24 cellular contexts compared by ENCODE assay signal in genomic region chr6:63514488-63515173, GRCh38. TPM values are rescaled to one million over a fixed set of nuclear protein-coding genes. Genes with fewer than 3 reads are reported as not detected.
DNase-seq lines count a peak whose midpoint lies in the region; ATAC-seq and TF ChIP-seq lines count a peak whose summit lies in the region.
"Had no signal": no experiment of that assay in that cellular context is flagged by ENCODE, and none has a peak within 500 bp of the region (broad histone marks: within the 10 kb centered on the region; RNA-seq: fewer than 3 reads in every experiment).

No MANE protein-coding gene starts in this region.

- WGBS in prostate gland, result 91% methylated on average over 4 of the region's 4 CpGs

- H3K4me1 Mint-ChIP-seq in Caco-2 (ENCODE audit: low read depth, unreplicated experiment), result peaks cover 18% of the 10 kb centered on the region
- no peaks in the 10 kb centered on the region for H3K4me1 Mint-ChIP-seq in neural progenitor cell
- no peaks in the 10 kb centered on the region for H3K4me1 Mint-ChIP-seq in CD4-positive, alpha-beta T cell (ENCODE audit: low read depth)

- H3K27ac ChIP-seq in HEK293 (ENCODE audit: extremely low read depth, low read depth, low read length) (no peak overlapping the region), left lung (no peak overlapping the region), neural progenitor cell (no peak overlapping the region), prostate gland (no peak overlapping the region)
- no peak overlapping the region for H3K27ac ChIP-seq in CD4-positive, alpha-beta T cell (ENCODE audit: low read depth, low read length)
- H3K27ac ChIP-seq: BLaER1, KMS-11, RWPE1, SK-N-MC had no signal

- intact Hi-C loops in Caco-2 (cut with micrococcal nuclease; ENCODE audit: unreplicated experiment) (loop anchor here (5.0 kb wide), 1 partner anchor 162 kb away; no protein-coding TSS in a partner anchor), left lung (cut with DNase I) (no loop called here), prostate gland (cut with DNase I) (loop anchor here (10.0 kb wide), 1 partner anchor 50 kb away; no protein-coding TSS in a partner anchor)
- intact Hi-C loops in CD4-positive, alpha-beta T cell (cut with DNase I, micrococcal nuclease), result no loop called here

- H3K36me3 Mint-ChIP-seq in Caco-2 (ENCODE audit: insufficient read depth, unreplicated experiment), result no peaks in the 10 kb centered on the region
- no peaks in the 10 kb centered on the region for H3K36me3 Mint-ChIP-seq in neural progenitor cell
- H3K36me3 Mint-ChIP-seq in CD4-positive, alpha-beta T cell (ENCODE audit: low read depth), result no peaks in the 10 kb centered on the region
- H3K36me3 Mint-ChIP-seq: CD4-positive, CD25-positive, alpha-beta regulatory T cell had no signal

- no TSS peak for BruUV-seq in Caco-2 (replicated peaks; lab: Mats Ljungman, UMichigan)

- H3K27ac Mint-ChIP-seq in Caco-2 (ENCODE audit: unreplicated experiment), result peak overlapping the region; percentile 41
- H3K27ac Mint-ChIP-seq in neural progenitor cell, result peak overlapping the region; percentile 33
- no peak overlapping the region for H3K27ac Mint-ChIP-seq in CD4-positive, alpha-beta T cell
- H3K27ac Mint-ChIP-seq: CD4-positive, CD25-positive, alpha-beta regulatory T cell; HFFc6; IgD-negative memory B cell had no signal

- ATAC-seq in left lung (peak; percentile 6), HG03439 (IDR thresholded peaks at IDR 0.05; ENCODE audit: unreplicated experiment) (no peak)
- ATAC-seq in CD4-positive, alpha-beta T cell (ENCODE audit: poor library complexity), result no peak
- ATAC-seq: Panc1 had no signal

- POLR2A ChIA-PET in Caco-2 (lab: Charles Lee) (no interaction called here), HEK293 (lab: Yijun Ruan, JAX) (no interaction called here)
- POLR2A ChIA-PET in CD4-positive, alpha-beta T cell (lab: Charles Lee), result no interaction called here

- CTCF ChIA-PET in Caco-2 (lab: Charles Lee), result no interaction called here
- CTCF ChIA-PET in HEK293 (lab: Yijun Ruan, JAX), result no interaction called here
- CTCF ChIA-PET in CD4-positive, alpha-beta T cell (lab: Charles Lee), result no interaction called here

- H3K79me2 ChIP-seq in neural progenitor cell (ENCODE audit: low read depth), result no peaks in the 10 kb centered on the region

- H3K27me3 Mint-ChIP-seq in Caco-2 (ENCODE audit: insufficient read depth, unreplicated experiment) (no peaks in the 10 kb centered on the region), neural progenitor cell (ENCODE audit: insufficient read depth, low read depth) (no peaks in the 10 kb centered on the region)
- H3K27me3 Mint-ChIP-seq in CD4-positive, alpha-beta T cell, result peaks cover 3% of the 10 kb centered on the region
- H3K27me3 Mint-ChIP-seq: CD4-positive, CD25-positive, alpha-beta regulatory T cell; IgD-negative memory B cell had no signal

- TF ChIP-seq CTCF in Caco-2 (IDR thresholded peaks at IDR 0.05; ENCODE audit: insufficient read depth in 1 of 2, low read depth in 1 of 2, low read length in 1 of 2, severe bottlenecking in 1 of 2, unreplicated experiment in 1 of 2) (no peak), HEK293 (tag by site-specific recombination; IDR thresholded peaks at IDR 0.05) (no peak), left lung (IDR thresholded peaks at IDR 0.05) (no peak), neural progenitor cell (IDR thresholded peaks at IDR 0.05) (no peak), prostate gland (IDR thresholded peaks at IDR 0.05) (no peak)
- TF ChIP-seq CTCF in CD4-positive, alpha-beta T cell (IDR thresholded peaks at IDR 0.05), result no peak

- DNase-seq in Caco-2, result no peak
- no peak for DNase-seq in left lung
- no peak for DNase-seq in neural progenitor cell (ENCODE audit: low spot score)
- no peak for DNase-seq in CD4-positive, alpha-beta T cell
- no peak for DNase-seq in prostate gland (ENCODE audit: low spot score)
- DNase-seq in NCI-H526 treated with DMSO at 0.1 percent for 48 hours (lab: John Stamatoyannopoulos, UW), result no peak
- DNase-seq: CD4-positive, CD25-positive, alpha-beta regulatory T cell; DMS 273 treated with DMSO at 0.1 percent for 48 hours; DND-41; H7; HFFc6; MM.1S; NCI-H2029 treated with DMSO at 0.1 percent for 48 hours; NCI-H2227 treated with DMSO at 0.1 percent for 48 hours; NCI-H69; SHP77 had no signal

- H3K4me3 ChIP-seq in Caco-2 (ENCODE audit: low read depth, low read length) (no peak overlapping the region), HEK293 (ENCODE audit: low read depth, low read length) (no peak overlapping the region), left lung (no peak overlapping the region), neural progenitor cell (no peak overlapping the region), prostate gland (no peak overlapping the region)
- H3K4me3 ChIP-seq: BLaER1, SK-N-MC had no signal

- H3K9ac ChIP-seq in neural progenitor cell, result no peak overlapping the region
- H3K9ac ChIP-seq: BLaER1, KMS-11 had no signal

- H3F3A ChIP-seq in neural progenitor cell (ENCODE audit: low read depth), result no peaks in the 10 kb centered on the region

- H4K20me1 ChIP-seq in neural progenitor cell (ENCODE audit: low read depth), result no peaks in the 10 kb centered on the region
- H4K20me1 ChIP-seq: BLaER1 had no signal

- H3K27me3 ChIP-seq in Caco-2 (replicated peaks; ENCODE audit: control insufficient read depth, insufficient read depth, low read length), result no peaks in the 10 kb centered on the region
- no peaks in the 10 kb centered on the region for H3K27me3 ChIP-seq in left lung
- H3K27me3 ChIP-seq in neural progenitor cell, result no peaks in the 10 kb centered on the region
- H3K27me3 ChIP-seq in CD4-positive, alpha-beta T cell (ENCODE audit: control insufficient read depth, insufficient read depth, low read length), result no peaks in the 10 kb centered on the region
- H3K27me3 ChIP-seq in prostate gland (replicated peaks; ENCODE audit: insufficient read depth), result no peaks in the 10 kb centered on the region
- H3K27me3 ChIP-seq: BLaER1 had no signal

- H3K4me3 Mint-ChIP-seq in Caco-2 (ENCODE audit: unreplicated experiment) (no peak overlapping the region), neural progenitor cell (no peak overlapping the region)
- H3K4me3 Mint-ChIP-seq in CD4-positive, alpha-beta T cell, result no peak overlapping the region
- H3K4me3 Mint-ChIP-seq: CD4-positive, CD25-positive, alpha-beta regulatory T cell; HFFc6; IgD-negative memory B cell had no signal

- H3K9me3 ChIP-seq in Caco-2, result no peaks in the 10 kb centered on the region
- no peaks in the 10 kb centered on the region for H3K9me3 ChIP-seq in HEK293 (ENCODE audit: control insufficient read depth, insufficient read depth, low read depth, low read length)
- H3K9me3 ChIP-seq in left lung, result no peaks in the 10 kb centered on the region
- H3K9me3 ChIP-seq in neural progenitor cell (ENCODE audit: low read depth), result no peaks in the 10 kb centered on the region
- no peaks in the 10 kb centered on the region for H3K9me3 ChIP-seq in CD4-positive, alpha-beta T cell (ENCODE audit: control insufficient read depth, low read length)
- no peaks in the 10 kb centered on the region for H3K9me3 ChIP-seq in prostate gland
- H3K9me3 ChIP-seq: BLaER1 had no signal

- H3K9me3 Mint-ChIP-seq in Caco-2 (ENCODE audit: unreplicated experiment) (no peaks in the 10 kb centered on the region), neural progenitor cell (no peaks in the 10 kb centered on the region)
- H3K9me3 Mint-ChIP-seq in CD4-positive, alpha-beta T cell, result no peaks in the 10 kb centered on the region
- H3K9me3 Mint-ChIP-seq: HFFc6, IgD-negative memory B cell had no signal

- H3K36me3 ChIP-seq in Caco-2 (ENCODE audit: control insufficient read depth, insufficient read depth, low read length), result no peaks in the 10 kb centered on the region
- H3K36me3 ChIP-seq in HEK293 (ENCODE audit: control insufficient read depth in 2 of 2, insufficient read depth in 1 of 2, low read length in 2 of 2), result no peaks in the 10 kb centered on the region
- no peaks in the 10 kb centered on the region for H3K36me3 ChIP-seq in left lung
- H3K36me3 ChIP-seq in neural progenitor cell, result no peaks in the 10 kb centered on the region
- H3K36me3 ChIP-seq in prostate gland, result no peaks in the 10 kb centered on the region
- H3K36me3 ChIP-seq: BLaER1 had no signal

- H3K4me2 ChIP-seq in neural progenitor cell, result no peak overlapping the region
- H3K4me2 ChIP-seq: BLaER1, KMS-11 had no signal

- no peak overlapping the region for H2AFZ ChIP-seq in neural progenitor cell (replicated peaks)

- H3K4me1 ChIP-seq in Caco-2 (peaks cover 70% of the 10 kb centered on the region), HEK293 (ENCODE audit: control insufficient read depth, insufficient read depth, low read length) (peaks cover 3% of the 10 kb centered on the region; the same call in 1 of the 2 replicates), left lung (peaks cover 0 to 4% of the 10 kb centered on the region in 2 donors), neural progenitor cell (no peaks in the 10 kb centered on the region), prostate gland (replicated peaks) (no peaks in the 10 kb centered on the region)
- H3K4me1 ChIP-seq: BLaER1 had no signal

- TF ChIP-seq POLR2A in prostate gland (IDR thresholded peaks at IDR 0.05), result no peak

TF ChIP-seq in HEK293, 187 proteins besides CTCF, POLR2A, EP300 and RAD21:
- TF ChIP-seq ZIC2 (tag by site-specific recombination; IDR thresholded peaks at IDR 0.05), result peak; percentile 52
- TF ChIP-seq HOXD13 (CRISPR knock-in tag; IDR thresholded peaks at IDR 0.05; ENCODE audit: borderline replicate concordance), result no peak
TF ChIP-seq in HEK293: peak in this region for 1.

RNA-seq across cellular contexts. Expression of gene PTP4A1, which starts 57.6 kb away (rescaled TPM):
- total RNA-seq in Caco-2 (2022) (122 and 129 TPM in 2 replicates), left lung (100 to 1,000 TPM in 1 of 2 donors, 10 to 100 TPM in 1; 85.6 to 119 TPM), neural progenitor cell (ENCODE audit: low replicate concordance) (13.8 and 31.3 TPM in 2 replicates), prostate gland (10 to 100 TPM; 25.5 to 29.3 TPM)
- total RNA-seq in CD4-positive, alpha-beta T cell, result 100 to 1,000 TPM; 254 to 258 TPM

Comparison
In these comparisons a context has a peak if more than half of its experiments do, and no peak if none do; other contexts are left out.
1. intact Hi-C loops: an anchor here in Caco-2 (5.0 kb wide) and prostate gland (10.0 kb wide); none called in left lung and CD4-positive, alpha-beta T cell.